Comparison of ENCODE assay signal across 10 cellular contexts in genomic region chr13:112586334-112586733, GRCh38. TPM values are rescaled to one million over a fixed set of nuclear protein-coding genes. Genes with fewer than 3 reads are reported as not detected.
DNase-seq lines count a peak whose midpoint lies in the region; ATAC-seq and TF ChIP-seq lines count a peak whose summit lies in the region.
"Had no signal": no experiment of that assay in that cellular context is flagged by ENCODE, and none has a peak within 500 bp of the region (broad histone marks: within the 10 kb centered on the region; RNA-seq: fewer than 3 reads in every experiment).

No MANE protein-coding gene starts in this region.

- CTCF ChIA-PET in Calu3 (lab: Charles Lee): no interaction called here

- no peak for TF ChIP-seq EP300 in neural cell (conservative IDR thresholded peaks at IDR 0.05; ENCODE audit: poor library complexity, severe bottlenecking)

- no peak overlapping the region for H2AFZ ChIP-seq in neural cell (ENCODE audit: low read depth, low read length)

- peaks cover 50% of the 10 kb centered on the region for H3K79me2 ChIP-seq in neural cell (replicated peaks; ENCODE audit: insufficient read depth, low read length)

- no peak for ATAC-seq in GM21737 (IDR thresholded peaks at IDR 0.05; ENCODE audit: unreplicated experiment)

- H3K4me1 ChIP-seq in HUES48 (ENCODE audit: control insufficient read depth, insufficient read depth, low read length): peaks cover 9% of the 10 kb centered on the region
- H3K4me1 ChIP-seq in ascending aorta: peaks cover 5 to 12% of the 10 kb centered on the region in 2 donors
- no peaks in the 10 kb centered on the region for H3K4me1 ChIP-seq in testis

- 51 to 67% methylated on average over 3 of the region's 3 CpGs for WGBS in testis, 2 donors

- peaks cover 7% of the 10 kb centered on the region for H3K4me1 Mint-ChIP-seq in Calu3 (ENCODE audit: low read depth, unreplicated experiment)

- no peak overlapping the region for H3K9ac ChIP-seq in HUES48 (ENCODE audit: low read depth, low read length)
- H3K9ac ChIP-seq in neural cell (ENCODE audit: low read length): no peak overlapping the region

- H3K27me3 Mint-ChIP-seq in Calu3 (ENCODE audit: unreplicated experiment): no peaks in the 10 kb centered on the region

- peaks cover 12% of the 10 kb centered on the region for H3K36me3 Mint-ChIP-seq in Calu3 (ENCODE audit: insufficient read depth, unreplicated experiment)

- H3K36me3 ChIP-seq in HUES48 (ENCODE audit: control insufficient read depth, insufficient read depth, low read length) (no peaks in the 10 kb centered on the region), ascending aorta (no peaks in the 10 kb centered on the region), neural cell (ENCODE audit: insufficient read depth, low read length) (no peaks in the 10 kb centered on the region), testis (ENCODE audit: low read depth, missing control alignments) (no peaks in the 10 kb centered on the region)

- DNase-seq in Calu3 (no peak), ascending aorta (ENCODE audit: low spot score in 2 of 2) (no peak), GM03348 (ENCODE audit: low spot score) (no peak), testis (no peak), NCI-H2107 (lab: John Stamatoyannopoulos, UW) (no peak)
- DNase-seq: anterior cingulate cortex, HCEC 1CT had no signal

- no peaks in the 10 kb centered on the region for H3K9me2 ChIP-seq in neural cell (ENCODE audit: insufficient read depth, low read length)

- H4K20me1 ChIP-seq in neural cell (ENCODE audit: insufficient read depth): no peaks in the 10 kb centered on the region

- peaks cover 5% of the 10 kb centered on the region for H3F3A ChIP-seq in neural cell (ENCODE audit: insufficient read depth, low read length, poor library complexity, severe bottlenecking)

- TSS peak; percentile 34 for BruUV-seq in Calu3 (replicated peaks; lab: Mats Ljungman, UMichigan)

- H3K27ac Mint-ChIP-seq in Calu3 (ENCODE audit: unreplicated experiment): no peak overlapping the region

- no peak for TF ChIP-seq CTCF in Calu3 (IDR thresholded peaks at IDR 0.05; ENCODE audit: unreplicated experiment)
- TF ChIP-seq CTCF in ascending aorta (IDR thresholded peaks at IDR 0.05): no peak
- TF ChIP-seq CTCF in neural cell (IDR thresholded peaks at IDR 0.05; ENCODE audit: poor library complexity, severe bottlenecking): no peak
- TF ChIP-seq CTCF in testis (IDR thresholded peaks at IDR 0.05): no peak

- peak overlapping the region; percentile 80; the same call in 1 of the 2 replicates for H3K4me3 ChIP-seq in HUES48 (ENCODE audit: low read depth, low read length)
- H3K4me3 ChIP-seq in ascending aorta: peak overlapping the region in 1 of 2 donors; percentile 82
- peak overlapping the region; percentile 92 for H3K4me3 ChIP-seq in neural cell (ENCODE audit: low read length)
- no peak overlapping the region for H3K4me3 ChIP-seq in testis

- no peaks in the 10 kb centered on the region for H3K9me3 Mint-ChIP-seq in Calu3 (ENCODE audit: low read depth, unreplicated experiment)

- TF ChIP-seq RAD21 in neural cell (conservative IDR thresholded peaks at IDR 0.05): no peak

- H3K27ac ChIP-seq in HUES48 (ENCODE audit: low read depth, low read length) (no peak overlapping the region), ascending aorta (peak overlapping the region; percentile 89 to 98), neural cell (ENCODE audit: low read length) (no peak overlapping the region), testis (no peak overlapping the region)

- no peak for TF ChIP-seq POLR2A in testis (IDR thresholded peaks at IDR 0.05)

- H3K4me2 ChIP-seq in neural cell (ENCODE audit: low read length): peak overlapping the region; percentile 70

- intact Hi-C loops in Calu3 (cut with micrococcal nuclease; ENCODE audit: unreplicated experiment): no loop called here
- intact Hi-C loops in ascending aorta (cut with DNase I): loop anchor here (5.0 to 10.0 kb wide), 2 partner anchors 101 to 568 kb away; partner anchors contain the start of gene PROZ
- intact Hi-C loops in testis (cut with DNase I; ENCODE audit: low total_unique reads): no loop called here

- H3K4me3 Mint-ChIP-seq in Calu3 (ENCODE audit: low read depth, unreplicated experiment): peak overlapping the region; percentile 72

- H3K27me3 ChIP-seq in HUES48 (ENCODE audit: control insufficient read depth, insufficient read depth, low read length) (no peaks in the 10 kb centered on the region; the same call in 1 of the 2 replicates), ascending aorta (no peaks in the 10 kb centered on the region), neural cell (ENCODE audit: insufficient read depth, low read depth, low read length) (no peaks in the 10 kb centered on the region), testis (no peaks in the 10 kb centered on the region)

- H3K9me3 ChIP-seq in HUES48 (ENCODE audit: control insufficient read depth, insufficient read depth, low read length) (no peaks in the 10 kb centered on the region), ascending aorta (no peaks in the 10 kb centered on the region), neural cell (ENCODE audit: low read length) (no peaks in the 10 kb centered on the region), testis (no peaks in the 10 kb centered on the region)

TF ChIP-seq in neural cell, 6 proteins besides CTCF, POLR2A, EP300 and RAD21:
- TF ChIP-seq MXI1 (conservative IDR thresholded peaks at IDR 0.05; ENCODE audit: poor library complexity, severe bottlenecking): no peak
- no peak for TF ChIP-seq EZH2 (IDR thresholded peaks at IDR 0.05; ENCODE audit: borderline replicate concordance, insufficient read depth, low read length, poor library complexity, severe bottlenecking)
- TF ChIP-seq POLR2AphosphoS5 (IDR thresholded peaks at IDR 0.05): no peak
- TF ChIP-seq SMC3 (conservative IDR thresholded peaks at IDR 0.05; ENCODE audit: poor library complexity): no peak
- TF ChIP-seq TAF1 (IDR thresholded peaks at IDR 0.05; ENCODE audit: low read depth): no peak
- no peak for TF ChIP-seq REST (IDR thresholded peaks at IDR 0.05; ENCODE audit: borderline replicate concordance)

RNA-seq across cellular contexts. Expression of gene TUBGCP3, which starts 1.6 kb away (rescaled TPM):
- total RNA-seq in Calu3 (2022) (13.7 and 16.1 TPM in 2 replicates), ascending aorta (22.4 TPM), testis (10 to 100 TPM; 53.1 TPM)
- polyA plus RNA-seq in neural cell (20.3 and 29.2 TPM in 2 replicates), testis (ENCODE audit: insufficient read depth, low read depth, low replicate concordance) (42.4 TPM)
- 36.8 and 47.5 TPM in 2 replicates for polyA minus RNA-seq in neural cell

Comparison
In these comparisons a context has a peak if more than half of its experiments do, and no peak if none do; other contexts are left out.
1. H3K27ac ChIP-seq: peak in ascending aorta (2 of 2); none in HUES48 (single experiment), neural cell (single experiment) and testis (0 of 2).
2. H3K4me3 ChIP-seq: peak in HUES48 (single experiment) and neural cell (single experiment); none in testis (0 of 2).